In the genomic region with DNA sequence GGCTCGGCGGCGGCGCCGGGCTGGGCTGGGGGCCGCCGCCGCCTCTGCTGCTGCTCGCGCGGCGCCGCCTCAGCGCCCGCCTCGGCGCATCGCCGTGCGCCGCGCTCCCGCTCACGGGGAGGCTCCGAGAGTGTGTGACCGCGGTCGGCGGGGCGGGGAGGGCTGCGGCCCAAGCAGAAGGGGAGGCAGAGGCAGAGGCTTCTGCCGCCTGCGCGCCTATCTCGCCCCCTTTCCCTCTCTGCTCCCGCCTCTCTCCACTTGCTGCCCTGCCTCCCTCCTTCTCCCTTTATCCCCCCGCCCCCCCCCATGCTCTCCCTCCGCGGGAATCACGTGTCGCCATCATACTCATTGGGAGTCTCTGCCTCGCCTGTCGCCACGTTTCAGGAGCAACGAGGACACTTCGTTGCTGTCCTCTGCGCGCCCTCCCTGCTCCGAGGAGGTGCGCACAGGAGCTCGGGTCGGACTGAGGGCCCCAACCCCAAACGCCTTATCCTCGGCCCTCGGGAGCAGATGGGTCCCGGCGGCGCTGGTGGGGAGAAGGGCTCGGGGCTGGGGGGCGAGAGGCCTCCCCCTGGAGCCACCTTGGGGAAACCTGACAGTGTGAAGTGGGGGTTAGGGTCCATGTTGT, we compare ENCODE assay signal across 8 cellular contexts. TPM values are rescaled to one million over a fixed set of nuclear protein-coding genes. Genes with fewer than 3 reads are reported as not detected.
DNase-seq lines count a peak whose midpoint lies in the region; ATAC-seq and TF ChIP-seq lines count a peak whose summit lies in the region.

A gene with protein sequence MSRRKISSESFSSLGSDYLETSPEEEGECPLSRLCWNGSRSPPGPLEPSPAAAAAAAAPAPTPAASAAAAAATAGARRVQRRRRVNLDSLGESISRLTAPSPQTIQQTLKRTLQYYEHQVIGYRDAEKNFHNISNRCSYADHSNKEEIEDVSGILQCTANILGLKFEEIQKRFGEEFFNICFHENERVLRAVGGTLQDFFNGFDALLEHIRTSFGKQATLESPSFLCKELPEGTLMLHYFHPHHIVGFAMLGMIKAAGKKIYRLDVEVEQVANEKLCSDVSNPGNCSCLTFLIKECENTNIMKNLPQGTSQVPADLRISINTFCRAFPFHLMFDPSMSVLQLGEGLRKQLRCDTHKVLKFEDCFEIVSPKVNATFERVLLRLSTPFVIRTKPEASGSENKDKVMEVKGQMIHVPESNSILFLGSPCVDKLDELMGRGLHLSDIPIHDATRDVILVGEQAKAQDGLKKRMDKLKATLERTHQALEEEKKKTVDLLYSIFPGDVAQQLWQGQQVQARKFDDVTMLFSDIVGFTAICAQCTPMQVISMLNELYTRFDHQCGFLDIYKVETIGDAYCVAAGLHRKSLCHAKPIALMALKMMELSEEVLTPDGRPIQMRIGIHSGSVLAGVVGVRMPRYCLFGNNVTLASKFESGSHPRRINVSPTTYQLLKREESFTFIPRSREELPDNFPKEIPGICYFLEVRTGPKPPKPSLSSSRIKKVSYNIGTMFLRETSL (minus strand): TSS at position 203 of the 628 bp plus-strand sequence. CDS start 421 bp downstream, outside the sequence.

- H3K27me3 Mint-ChIP-seq in activated T-cell treated with anti-CD3 and anti-CD28 coated beads, Interleukin-2, amount 50 U/mL, for 24 hours, result peaks cover 61% of the 10 kb centered on the region
- peaks cover 28 to 50% (median 43%) of the 10 kb centered on the region in 5 donors for H3K27me3 Mint-ChIP-seq in naive thymus-derived CD8-positive, alpha-beta T cell

- H3K4me1 Mint-ChIP-seq in activated T-cell treated with anti-CD3 and anti-CD28 coated beads, Interleukin-2, amount 50 U/mL, for 24 hours (ENCODE audit: low read depth), result peaks cover 5% of the 10 kb centered on the region
- H3K4me1 Mint-ChIP-seq in naive thymus-derived CD8-positive, alpha-beta T cell, result peaks cover 3 to 6% (median 5%) of the 10 kb centered on the region in 4 donors

- POLR2A ChIA-PET in naive thymus-derived CD8-positive, alpha-beta T cell (lab: Charles Lee), result no interaction called here

- H3K9me3 ChIP-seq in NT2/D1 (ENCODE audit: insufficient read depth, low read length), result no peaks in the 10 kb centered on the region

- H3K36me3 Mint-ChIP-seq in activated T-cell treated with anti-CD3 and anti-CD28 coated beads, Interleukin-2, amount 50 U/mL, for 24 hours (ENCODE audit: low read depth), result no peaks in the 10 kb centered on the region
- H3K36me3 Mint-ChIP-seq in naive thymus-derived CD8-positive, alpha-beta T cell, result peaks cover 0 to 9% (median 6%) of the 10 kb centered on the region in 3 donors

- no peak for TF ChIP-seq CTCF in epithelial cell of esophagus (IDR thresholded peaks at IDR 0.05; ENCODE audit: insufficient read depth, low read depth, low read length, missing control alignments)

- H3K9ac ChIP-seq in NT2/D1 (ENCODE audit: insufficient read length, low read depth), result peak within 1 kb of the TSS; percentile 56

- no peaks in the 10 kb centered on the region for H3K36me3 ChIP-seq in NT2/D1 (ENCODE audit: insufficient read depth, insufficient read length, low read length)

- peak within 1 kb of the TSS; percentile 40 for H3K4me3 Mint-ChIP-seq in activated T-cell treated with anti-CD3 and anti-CD28 coated beads, Interleukin-2, amount 50 U/mL, for 24 hours
- peak within 1 kb of the TSS in 8 of 10 donors; percentile 26 to 76 (median 64) for H3K4me3 Mint-ChIP-seq in naive thymus-derived CD8-positive, alpha-beta T cell

- DNase-seq in activated T-cell treated with anti-CD3 and anti-CD28 coated beads, Interleukin-2, amount 50 U/mL, for 24 hours, result no peak
- DNase-seq in activated T-cell treated with anti-CD3 and anti-CD28 coated beads for 4 hours, result no peak
- DNase-seq in NT2/D1 (ENCODE audit: low read depth, low spot score), result peak; percentile 23
- no peak for DNase-seq in epithelial cell of esophagus (ENCODE audit: low read depth)
- DNase-seq in naive thymus-derived CD8-positive, alpha-beta T cell, result no peak
- no peak for DNase-seq in activated effector memory CD4-positive, alpha-beta T cell treated with anti-CD3 and anti-CD28 coated beads, Interleukin-2, amount 50 U/mL, for 16 hours
- no peak for DNase-seq in activated gamma-delta T cell treated with Interleukin-2 at 50 U/mL for 16 hours

- no peaks in the 10 kb centered on the region for H3K9me3 Mint-ChIP-seq in activated T-cell treated with anti-CD3 and anti-CD28 coated beads, Interleukin-2, amount 50 U/mL, for 24 hours
- H3K9me3 Mint-ChIP-seq in naive thymus-derived CD8-positive, alpha-beta T cell, result peaks cover 0 to 9% (median 0%) of the 10 kb centered on the region in 9 donors

- no peak within 1 kb of the TSS for H3K27ac Mint-ChIP-seq in activated T-cell treated with anti-CD3 and anti-CD28 coated beads, Interleukin-2, amount 50 U/mL, for 24 hours
- H3K27ac Mint-ChIP-seq in naive thymus-derived CD8-positive, alpha-beta T cell, result no peak within 1 kb of the TSS

- no peaks in the 10 kb centered on the region for H3K4me1 ChIP-seq in NT2/D1 (ENCODE audit: insufficient read depth, insufficient read length)

- ATAC-seq in HG02885 (IDR thresholded peaks at IDR 0.05; ENCODE audit: poor library complexity, unreplicated experiment), result peak; percentile 46
- ATAC-seq in naive thymus-derived CD8-positive, alpha-beta T cell, result no peak

- peaks cover 13% of the 10 kb centered on the region for H3K27me3 ChIP-seq in NT2/D1 (ENCODE audit: insufficient read depth, insufficient read length)

- H3K4me3 ChIP-seq in NT2/D1 (ENCODE audit: insufficient read length, low read depth) (peak within 1 kb of the TSS; percentile 46), epithelial cell of esophagus (ENCODE audit: low read length) (peak within 1 kb of the TSS; percentile 11)

RNA-seq across cellular contexts. Expression of the gene that starts here (rescaled TPM):
- not detected for total RNA-seq in naive thymus-derived CD8-positive, alpha-beta T cell
- polyA plus RNA-seq in naive thymus-derived CD8-positive, alpha-beta T cell, result not detected
